ENCODE assay signal across 8 cellular contexts in the genomic region with DNA sequence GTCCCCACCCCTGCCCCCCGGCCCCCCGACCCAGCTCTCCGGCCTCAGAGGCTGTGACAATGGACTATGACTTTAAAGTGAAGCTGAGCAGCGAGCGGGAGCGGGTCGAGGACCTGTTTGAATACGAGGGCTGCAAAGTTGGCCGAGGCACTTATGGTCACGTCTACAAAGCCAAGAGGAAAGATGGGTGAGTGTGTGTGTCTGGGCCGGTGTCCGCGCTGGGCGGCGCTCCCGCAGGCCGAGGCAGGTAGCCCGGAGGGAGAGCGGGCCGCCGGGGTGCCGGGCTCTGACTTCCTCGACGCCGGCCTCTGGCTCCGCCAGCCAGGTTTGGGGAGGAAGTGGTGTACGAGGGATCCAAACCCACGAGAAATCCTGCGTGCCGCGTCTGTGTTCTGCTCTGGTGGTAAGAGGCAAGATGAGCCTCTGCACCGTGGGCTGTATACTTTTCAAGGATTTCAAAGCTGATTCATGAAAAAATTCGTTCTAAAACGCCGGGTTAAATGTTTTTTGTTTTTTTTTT. TPM values are rescaled to one million over a fixed set of nuclear protein-coding genes. Genes with fewer than 3 reads are reported as not detected.
DNase-seq lines count a peak whose midpoint lies in the region; ATAC-seq and TF ChIP-seq lines count a peak whose summit lies in the region.

No MANE protein-coding gene starts in this region.

- H3K36me3 ChIP-seq in esophagus squamous epithelium = no peaks in the 10 kb centered on the region

- ATAC-seq in GM18861 (IDR thresholded peaks at IDR 0.05; ENCODE audit: unreplicated experiment) (peak; percentile 32), HG03066 (IDR thresholded peaks at IDR 0.05; ENCODE audit: low read depth, unreplicated experiment) (peak; percentile 34), naive B cell (ENCODE audit: low read depth in 2 of 2) (peak; percentile 37 to 41)

- no peak for TF ChIP-seq POLR2A in esophagus squamous epithelium (IDR thresholded peaks at IDR 0.05)

- H3K27ac Mint-ChIP-seq in activated T-cell treated with anti-CD3 and anti-CD28 coated beads, Interleukin-2, amount 50 U/mL, for 24 hours = peak overlapping the region; percentile 84
- H3K27ac Mint-ChIP-seq in naive B cell = peak overlapping the region; percentile 70 to 91 (median 86)

- intact Hi-C loops in esophagus squamous epithelium (cut with DNase I) = no loop called here

- peak overlapping the region; percentile 85 for H3K4me3 Mint-ChIP-seq in activated T-cell treated with anti-CD3 and anti-CD28 coated beads, Interleukin-2, amount 50 U/mL, for 24 hours
- H3K4me3 Mint-ChIP-seq in naive B cell = peak overlapping the region; percentile 85 to 99 (median 91)

- H3K27me3 ChIP-seq in esophagus squamous epithelium = no peaks in the 10 kb centered on the region

- H3K4me1 ChIP-seq in esophagus squamous epithelium = peaks cover 6 to 31% (median 22%) of the 10 kb centered on the region in 3 donors

- H3K9me3 Mint-ChIP-seq in activated T-cell treated with anti-CD3 and anti-CD28 coated beads, Interleukin-2, amount 50 U/mL, for 24 hours = no peaks in the 10 kb centered on the region
- no peaks in the 10 kb centered on the region for H3K9me3 Mint-ChIP-seq in naive B cell

- H3K4me1 Mint-ChIP-seq in activated T-cell treated with anti-CD3 and anti-CD28 coated beads, Interleukin-2, amount 50 U/mL, for 24 hours (ENCODE audit: low read depth) = peaks cover 40% of the 10 kb centered on the region
- peaks cover 17 to 33% (median 32%) of the 10 kb centered on the region in 3 donors for H3K4me1 Mint-ChIP-seq in naive B cell

- DNase-seq in AG08395 (ENCODE audit: low spot score) = peak; percentile 43
- peak; percentile 37 for DNase-seq in NCI-H82 treated with DMSO at 0.1 percent for 48 hours (lab: John Stamatoyannopoulos, UW; ENCODE audit: unreplicated experiment)
- peak; percentile 66 for DNase-seq in activated T-cell treated with anti-CD3 and anti-CD28 coated beads, Interleukin-2, amount 50 U/mL, for 24 hours
- peak; percentile 18 for DNase-seq in esophagus squamous epithelium (lab: John Stamatoyannopoulos, UW)
- DNase-seq in naive B cell = peak; percentile 56
- DNase-seq in stimulated activated naive CD4-positive, alpha-beta T cell treated with Interleukin-2 at 50 U/mL for 16 hours (lab: John Stamatoyannopoulos, UW) = peak; percentile 36

- H3K27ac ChIP-seq in esophagus squamous epithelium = peak overlapping the region; percentile 89 to 96 (median 94)

- peaks cover 8% of the 10 kb centered on the region for H3K36me3 Mint-ChIP-seq in activated T-cell treated with anti-CD3 and anti-CD28 coated beads, Interleukin-2, amount 50 U/mL, for 24 hours (ENCODE audit: low read depth)
- H3K36me3 Mint-ChIP-seq in naive B cell = peaks cover 0 to 8% of the 10 kb centered on the region in 2 donors

- peak overlapping the region; percentile 81 to 98 (median 92) for H3K4me3 ChIP-seq in esophagus squamous epithelium

- TF ChIP-seq CTCF in esophagus squamous epithelium (IDR thresholded peaks at IDR 0.05) = no peak

- 0 to 1% methylated on average over 10 to 15 of the region's 35 CpGs for WGBS in esophagus squamous epithelium, 2 donors

- H3K9me3 ChIP-seq in esophagus squamous epithelium = no peaks in the 10 kb centered on the region

- no peaks in the 10 kb centered on the region for H3K27me3 Mint-ChIP-seq in activated T-cell treated with anti-CD3 and anti-CD28 coated beads, Interleukin-2, amount 50 U/mL, for 24 hours
- H3K27me3 Mint-ChIP-seq in naive B cell = no peaks in the 10 kb centered on the region

RNA-seq across cellular contexts. Expression of a gene that starts 0.7 kb away (rescaled TPM):
- 10 to 100 TPM in 3 of 4 donors, 1 to 10 TPM in 1; 8.0 to 16.8 (median 12.7) TPM for total RNA-seq in esophagus squamous epithelium
- polyA plus RNA-seq in naive B cell (ENCODE audit: low read depth in 6 of 6) = 1 to 10 TPM; 3.5 to 6.0 (median 4.2) TPM

RNA-seq across cellular contexts. Expression of a gene that starts 32.5 kb away (rescaled TPM):
- total RNA-seq in esophagus squamous epithelium = 10 to 100 TPM; 23.4 to 41.4 (median 29.6) TPM
- 10 to 100 TPM; 37.7 to 60.9 (median 45.1) TPM for polyA plus RNA-seq in naive B cell (ENCODE audit: low read depth in 6 of 6)

Comparison
In these comparisons a context has a peak if more than half of its experiments do, and no peak if none do; other contexts are left out.
1. Peak in every context shown above with its lines: DNase-seq, ATAC-seq, H3K4me3 ChIP-seq and H3K27ac ChIP-seq.